Comparison of ENCODE assay signal across 21 cellular contexts in the genomic region with DNA sequence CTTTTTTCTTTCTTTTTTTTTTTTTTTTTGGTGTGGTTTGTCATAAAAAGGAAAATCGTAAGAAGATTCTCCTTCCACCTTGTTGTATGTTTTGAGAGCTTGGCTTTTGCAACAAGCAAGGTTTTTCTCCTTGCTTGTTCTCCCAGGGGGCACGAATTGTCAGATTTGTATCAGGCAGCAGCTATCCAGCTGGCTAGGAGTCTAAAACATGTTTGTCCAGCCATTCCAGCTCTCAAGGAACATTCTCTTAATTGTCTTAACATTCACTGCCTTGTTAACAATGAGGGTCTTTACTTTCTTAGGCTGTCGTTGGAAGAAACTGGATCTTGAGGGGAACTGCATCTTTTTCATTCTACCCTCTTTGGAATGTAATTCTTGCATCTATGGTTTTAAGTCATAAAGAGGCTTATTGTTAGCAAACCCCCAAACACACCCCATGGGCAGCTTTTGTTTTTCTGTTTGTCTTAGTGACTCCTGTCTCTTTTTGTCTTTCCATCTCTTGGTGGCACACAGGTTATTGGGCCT. TPM values are rescaled to one million over a fixed set of nuclear protein-coding genes. Genes with fewer than 3 reads are reported as not detected.
"Had no signal": no experiment of that assay in that cellular context is flagged by ENCODE, and none has a peak within 500 bp of the region (broad histone marks: within the 10 kb centered on the region; RNA-seq: fewer than 3 reads in every experiment).

No MANE protein-coding gene starts in this region.

- H3K36me3 Mint-ChIP-seq: activated naive CD4-positive, alpha-beta T cell treated with anti-CD3 and anti-CD28 coated beads, Interleukin-2, amount 50 U/mL, for 24 hours; naive thymus-derived CD8-positive, alpha-beta T cell; T-cell had no signal

- ATAC-seq: activated CD8-positive, alpha-beta T cell treated with anti-CD3 and anti-CD28 coated beads, Interleukin-2, amount 10 ng/mL, durations not matched to agents 7 days and 5 days; left lobe of liver; naive thymus-derived CD8-positive, alpha-beta T cell; pancreas; right cardiac atrium; stimulated activated naive CD8-positive, alpha-beta T cell treated with anti-CD3 and anti-CD28 coated beads, Interleukin-15, Interleukin-2, amounts not matched to agents 100 U/mL and 50 U/mL, for 24 hours; T-cell had no signal

- H3K27me3 Mint-ChIP-seq: central memory CD8-positive, alpha-beta T cell had no signal

- H3K27ac Mint-ChIP-seq: activated CD8-positive, alpha-beta T cell treated with anti-CD3 and anti-CD28 coated beads, Interleukin-2, amount 10 ng/mL, durations not matched to agents 7 days and 5 days; activated naive CD4-positive, alpha-beta T cell treated with anti-CD3 and anti-CD28 coated beads, Interleukin-2, amount 50 U/mL, for 24 hours; activated T-helper 1 cell treated with anti-CD3 and anti-CD28 coated beads, Interleukin-12 subunit alpha, Interleukin-12 subunit beta, Interleukin-2, Interleukin-4 antibody, amounts not matched to agents 30 ng/mL and 10 ng/mL and 1 ng/mL, durations not matched to agents 14 hours and 24 hours and 36 hours; naive thymus-derived CD8-positive, alpha-beta T cell; T-cell had no signal

- DNase-seq: activated CD4-positive, alpha-beta T cell treated with anti-CD3 and anti-CD28 coated beads for 1 hour; activated CD4-positive, alpha-beta T cell treated with anti-CD3 and anti-CD28 coated beads, Interleukin-2, amount 50 U/mL, for 1 hour; activated CD8-positive, alpha-beta T cell treated with anti-CD3 and anti-CD28 coated beads, Interleukin-2, amount 10 ng/mL, durations not matched to agents 7 days and 5 days; activated gamma-delta T cell; brain microvascular endothelial cell; colonic mucosa; endodermal cell; naive thymus-derived CD8-positive, alpha-beta T cell; pancreas; right cardiac atrium; stimulated activated CD4-positive, alpha-beta T cell treated with anti-CD3 and anti-CD28 coated beads, Interleukin-4, amount 100 ng/mL, for 24 hours; stimulated activated naive CD8-positive, alpha-beta T cell treated with anti-CD3 and anti-CD28 coated beads, Interleukin-15, Interleukin-2, amounts not matched to agents 100 U/mL and 50 U/mL, for 24 hours; T-cell; tibial artery; WERI-Rb-1 had no signal

- H3K4me1 Mint-ChIP-seq: activated naive CD4-positive, alpha-beta T cell treated with anti-CD3 and anti-CD28 coated beads, Interleukin-2, amount 50 U/mL, for 24 hours; central memory CD8-positive, alpha-beta T cell; naive thymus-derived CD8-positive, alpha-beta T cell; T-cell had no signal

- H3K4me3 Mint-ChIP-seq: activated CD8-positive, alpha-beta T cell treated with anti-CD3 and anti-CD28 coated beads, Interleukin-2, amount 10 ng/mL, durations not matched to agents 7 days and 5 days; activated naive CD4-positive, alpha-beta T cell treated with anti-CD3 and anti-CD28 coated beads, Interleukin-2, amount 50 U/mL, for 24 hours; activated T-helper 1 cell treated with anti-CD3 and anti-CD28 coated beads, Interleukin-12 subunit alpha, Interleukin-12 subunit beta, Interleukin-2, Interleukin-4 antibody, amounts not matched to agents 30 ng/mL and 10 ng/mL and 1 ng/mL, durations not matched to agents 14 hours and 24 hours and 36 hours; central memory CD8-positive, alpha-beta T cell; endodermal cell; naive thymus-derived CD8-positive, alpha-beta T cell; T-cell had no signal

- H3K9me3 Mint-ChIP-seq: activated naive CD4-positive, alpha-beta T cell treated with anti-CD3 and anti-CD28 coated beads, Interleukin-2, amount 50 U/mL, for 24 hours; activated T-helper 1 cell treated with anti-CD3 and anti-CD28 coated beads, Interleukin-12 subunit alpha, Interleukin-12 subunit beta, Interleukin-2, Interleukin-4 antibody, amounts not matched to agents 30 ng/mL and 10 ng/mL and 1 ng/mL, durations not matched to agents 14 hours and 24 hours and 36 hours; central memory CD8-positive, alpha-beta T cell; endodermal cell; T-cell had no signal

- H3K27ac ChIP-seq: ascending aorta, brain microvascular endothelial cell, colonic mucosa, epithelial cell of prostate, pancreas, tibial artery, WERI-Rb-1 had no signal

RNA-seq across cellular contexts. Expression of gene SHTN1, which starts 14.6 kb away (rescaled TPM):
- total RNA-seq: activated CD8-positive, alpha-beta T cell treated with anti-CD3 and anti-CD28 coated beads, Interleukin-2, amount 10 ng/mL, durations not matched to agents 7 days and 5 days; activated T-helper 1 cell treated with anti-CD3 and anti-CD28 coated beads, Interleukin-12 subunit alpha, Interleukin-12 subunit beta, Interleukin-2, Interleukin-4 antibody, amounts not matched to agents 30 ng/mL and 10 ng/mL and 1 ng/mL, durations not matched to agents 14 hours and 24 hours and 36 hours had no signal
